In the genomic region with DNA sequence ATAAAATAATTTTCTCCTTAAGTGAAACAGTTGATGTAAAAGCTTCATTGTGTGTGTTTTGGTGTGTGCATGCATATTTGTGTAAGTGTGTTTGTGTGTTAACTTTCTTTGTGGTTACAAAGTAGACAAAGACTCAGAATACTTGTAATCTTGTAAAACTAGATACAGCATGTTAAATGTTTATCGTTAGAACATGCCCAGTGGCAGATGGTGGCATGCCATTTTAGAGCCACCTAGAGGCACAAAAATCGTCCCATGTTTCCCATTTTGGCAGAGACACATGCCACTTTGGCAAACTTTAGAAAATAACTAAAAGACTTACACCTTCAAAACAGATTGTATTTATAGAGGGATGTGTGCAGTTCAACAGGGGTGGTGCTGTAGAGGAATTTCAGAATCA, we compare ENCODE assay signal across 14 cellular contexts.
A peak's percentile ranks its signal among the peaks of the same experiment; 100 is the strongest.
DNase-seq lines count a peak whose midpoint lies in the region; ATAC-seq and TF ChIP-seq lines count a peak whose summit lies in the region.
"Had no signal": no experiment of that assay in that cellular context is flagged by ENCODE, and none has a peak within 500 bp of the region (broad histone marks: within the 10 kb centered on the region; RNA-seq: fewer than 3 reads in every experiment).

No MANE protein-coding gene starts in this region.

- H3K4me3 ChIP-seq in SK-N-SH (ENCODE audit: low read depth in 2 of 2, low read length in 1 of 2) (no peak overlapping the region), hepatocyte (no peak overlapping the region), neuronal stem cell (ENCODE audit: low read length in 2 of 2) (no peak overlapping the region)

- H3K79me2 ChIP-seq in SK-N-SH (ENCODE audit: insufficient read depth) (no peaks in the 10 kb centered on the region), hepatocyte (no peaks in the 10 kb centered on the region)

- H3K9me2 ChIP-seq in SK-N-SH (no peaks in the 10 kb centered on the region), hepatocyte (replicated peaks; ENCODE audit: insufficient read depth) (no peaks in the 10 kb centered on the region)

- H3K36me3 ChIP-seq in SK-N-SH (replicated peaks in 1 of 2; ENCODE audit: control insufficient read depth in 1 of 2, insufficient read depth in 2 of 2, low read length in 1 of 2), result no peaks in the 10 kb centered on the region
- no peaks in the 10 kb centered on the region for H3K36me3 ChIP-seq in hepatocyte (replicated peaks; ENCODE audit: insufficient read depth, low read depth)
- no peaks in the 10 kb centered on the region for H3K36me3 ChIP-seq in neuronal stem cell (replicated peaks in 1 of 2; ENCODE audit: control insufficient read depth in 2 of 2, insufficient read depth in 2 of 2, low read length in 2 of 2)

- 51% methylated on average over 2 of the region's 2 CpGs for WGBS in SK-N-SH (ENCODE audit: low lambda C conversion rate)
- WGBS in hepatocyte (ENCODE audit: low lambda C conversion rate, missing lambda C conversion rate), result 62% methylated on average over 2 of the region's 2 CpGs
- no CpG with 5 or more reads among the region's 2 CpGs for WGBS in neuronal stem cell (ENCODE audit: extremely low coverage in 2 of 2, insufficient read length in 2 of 2, insufficient replicate concordance in 1 of 2), 2 donors

- no peaks in the 10 kb centered on the region for H3K9me3 ChIP-seq in SK-N-SH
- H3K9me3 ChIP-seq in hepatocyte (ENCODE audit: low read depth), result no peaks in the 10 kb centered on the region
- no peaks in the 10 kb centered on the region for H3K9me3 ChIP-seq in neuronal stem cell (replicated peaks in 1 of 2; ENCODE audit: control insufficient read depth in 2 of 2, insufficient read depth in 1 of 2, low read depth in 1 of 2, low read length in 2 of 2)

- H2AK5ac ChIP-seq in neuronal stem cell (ENCODE audit: low read depth, low read length), result no peak overlapping the region

- no peak overlapping the region for H2BK12ac ChIP-seq in neuronal stem cell (ENCODE audit: low read length)

- H3K14ac ChIP-seq in neuronal stem cell (ENCODE audit: low read length), result no peak overlapping the region

- no peak overlapping the region for H2BK120ac ChIP-seq in neuronal stem cell (ENCODE audit: low read depth, low read length)

- H3K23ac ChIP-seq in neuronal stem cell (ENCODE audit: low read depth, low read length, poor library complexity), result no peak overlapping the region

- TF ChIP-seq CTCF in SK-N-SH (IDR thresholded peaks at IDR 0.05) (no peak), LNCAP (IDR thresholded peaks at IDR 0.05) (peak; percentile 50; the same call in 1 of the 2 replicates), hepatocyte (IDR thresholded peaks at IDR 0.05; ENCODE audit: poor library complexity) (peak; percentile 5)

- H3K4ac ChIP-seq in neuronal stem cell (ENCODE audit: low read length), result no peak overlapping the region

- H4K20me1 ChIP-seq in SK-N-SH (ENCODE audit: insufficient read depth), result no peaks in the 10 kb centered on the region
- H4K20me1 ChIP-seq in hepatocyte (ENCODE audit: insufficient read depth, poor library complexity, severe bottlenecking), result no peaks in the 10 kb centered on the region

- no peak overlapping the region for H2BK15ac ChIP-seq in neuronal stem cell (ENCODE audit: low read length)

- H3K9ac ChIP-seq in SK-N-SH (no peak overlapping the region), neuronal stem cell (ENCODE audit: low read depth, low read length, poor library complexity) (no peak overlapping the region)
- H3K9ac ChIP-seq: KMS-11 had no signal

- H3K4me2 ChIP-seq in SK-N-SH (no peak overlapping the region), hepatocyte (no peak overlapping the region), neuronal stem cell (ENCODE audit: insufficient read depth, low read length, poor library complexity, severe bottlenecking) (no peak overlapping the region)
- H3K4me2 ChIP-seq: KMS-11 had no signal

- H3K18ac ChIP-seq in neuronal stem cell (ENCODE audit: low read length), result no peak overlapping the region

- no peak overlapping the region for H2AFZ ChIP-seq in SK-N-SH (ENCODE audit: low read depth)
- H2AFZ ChIP-seq in hepatocyte, result no peak overlapping the region
- H2AFZ ChIP-seq in neuronal stem cell (ENCODE audit: low read length), result no peak overlapping the region

- POLR2A ChIA-PET in SK-N-SH (lab: Yijun Ruan, JAX), result no interaction called here

- no peak overlapping the region for H2BK5ac ChIP-seq in neuronal stem cell (ENCODE audit: low read length)

- H3F3A ChIP-seq in SK-N-SH (replicated peaks; ENCODE audit: insufficient read depth), result no peaks in the 10 kb centered on the region

- no peak for ATAC-seq in SK-N-SH treated with all-trans-retinoic acid at 6 μM for 48 hours
- ATAC-seq in HG03095 (IDR thresholded peaks at IDR 0.05; ENCODE audit: unreplicated experiment), result no peak

- CTCF ChIA-PET in SK-N-SH (lab: Yijun Ruan, JAX), result interaction anchor here (1.0 kb wide), 1 partner anchor 10 kb away, joined by 5 read pairs; no protein-coding TSS in a partner anchor

- DNase-seq in SK-N-SH (no peak), NCI-H526 treated with DMSO at 0.1 percent for 48 hours (lab: John Stamatoyannopoulos, UW) (peak; percentile 8), hepatocyte (ENCODE audit: low spot score) (no peak), NCI-H128 (lab: John Stamatoyannopoulos, UW; ENCODE audit: unreplicated experiment) (no peak), neuronal stem cell (ENCODE audit: low spot score) (no peak)
- DNase-seq: ACHN; CD4-positive, alpha-beta T cell; GOT3; NCI-H1417 treated with DMSO at 0.1 percent for 48 hours; NCI-H2081 had no signal

- no peaks in the 10 kb centered on the region for H3K27me3 ChIP-seq in SK-N-SH (ENCODE audit: insufficient read depth)
- H3K27me3 ChIP-seq in hepatocyte, result no peaks in the 10 kb centered on the region
- no peaks in the 10 kb centered on the region for H3K27me3 ChIP-seq in neuronal stem cell (ENCODE audit: control insufficient read depth in 3 of 3, insufficient read depth in 3 of 3, low read depth in 1 of 3, low read length in 3 of 3)

- no peaks in the 10 kb centered on the region for H3K4me1 ChIP-seq in SK-N-SH (ENCODE audit: control insufficient read depth in 1 of 2, insufficient read depth in 2 of 2, low read depth in 1 of 2, low read length in 1 of 2)
- no peaks in the 10 kb centered on the region for H3K4me1 ChIP-seq in hepatocyte (ENCODE audit: insufficient read depth)
- H3K4me1 ChIP-seq in neuronal stem cell (ENCODE audit: control insufficient read depth in 2 of 2, insufficient read depth in 1 of 2, low read depth in 1 of 2, low read length in 2 of 2), result no peaks in the 10 kb centered on the region

- H3K27ac ChIP-seq in SK-N-SH (ENCODE audit: low read depth in 2 of 2, low read length in 1 of 2), result no peak overlapping the region
- no peak overlapping the region for H3K27ac ChIP-seq in hepatocyte
- H3K27ac ChIP-seq in neuronal stem cell (replicated peaks; ENCODE audit: low read length), result no peak overlapping the region
- H3K27ac ChIP-seq: KMS-11 had no signal

- TF ChIP-seq RAD21 in SK-N-SH (IDR thresholded peaks at IDR 0.05; ENCODE audit: low read length), result peak; percentile 26; the same call in 1 of the 2 replicates

- no peaks in the 10 kb centered on the region for H3K79me1 ChIP-seq in neuronal stem cell (ENCODE audit: low read depth, low read length)

- no peak for TF ChIP-seq EP300 in SK-N-SH (IDR thresholded peaks at IDR 0.05; ENCODE audit: borderline replicate concordance in 1 of 2, low read depth in 1 of 2, low read length in 1 of 2)

- no peak overlapping the region for H4K8ac ChIP-seq in neuronal stem cell (ENCODE audit: low read depth, low read length)

- H4K91ac ChIP-seq in neuronal stem cell (ENCODE audit: low read depth, low read length, poor library complexity), result no peak overlapping the region

TF ChIP-seq in SK-N-SH, 30 proteins besides CTCF, POLR2A, EP300 and RAD21:
- TF ChIP-seq EZH2phosphoT487 (IDR thresholded peaks at IDR 0.05; ENCODE audit: borderline replicate concordance, low read depth) (no peak), ELF1 (IDR thresholded peaks at IDR 0.05) (no peak), FOXJ3 (CRISPR knock-in tag; IDR thresholded peaks at IDR 0.05) (no peak), TAF1 (IDR thresholded peaks at IDR 0.05; ENCODE audit: borderline replicate concordance, low read depth, low read length) (no peak), NFIC (IDR thresholded peaks at IDR 0.05; ENCODE audit: borderline replicate concordance) (no peak), CHD2 (IDR thresholded peaks at IDR 0.05; ENCODE audit: low read length, partially characterized antibody) (no peak)

TF ChIP-seq in SK-N-SH treated with all-trans-retinoic acid at 6 μM for 48 hours, 23 proteins besides CTCF, POLR2A, EP300 and RAD21 (continues in another document):
- TF ChIP-seq ZC3H10 (CRISPR knock-in tag; IDR thresholded peaks at IDR 0.05), result no peak
- TF ChIP-seq PPARA (CRISPR knock-in tag; IDR thresholded peaks at IDR 0.05; ENCODE audit: borderline replicate concordance), result no peak
- no peak for TF ChIP-seq OSR1 (CRISPR knock-in tag; IDR thresholded peaks at IDR 0.05)
- TF ChIP-seq ARNTL (CRISPR knock-in tag; IDR thresholded peaks at IDR 0.05; ENCODE audit: borderline replicate concordance, low read depth), result no peak
- TF ChIP-seq, protein P1, sequence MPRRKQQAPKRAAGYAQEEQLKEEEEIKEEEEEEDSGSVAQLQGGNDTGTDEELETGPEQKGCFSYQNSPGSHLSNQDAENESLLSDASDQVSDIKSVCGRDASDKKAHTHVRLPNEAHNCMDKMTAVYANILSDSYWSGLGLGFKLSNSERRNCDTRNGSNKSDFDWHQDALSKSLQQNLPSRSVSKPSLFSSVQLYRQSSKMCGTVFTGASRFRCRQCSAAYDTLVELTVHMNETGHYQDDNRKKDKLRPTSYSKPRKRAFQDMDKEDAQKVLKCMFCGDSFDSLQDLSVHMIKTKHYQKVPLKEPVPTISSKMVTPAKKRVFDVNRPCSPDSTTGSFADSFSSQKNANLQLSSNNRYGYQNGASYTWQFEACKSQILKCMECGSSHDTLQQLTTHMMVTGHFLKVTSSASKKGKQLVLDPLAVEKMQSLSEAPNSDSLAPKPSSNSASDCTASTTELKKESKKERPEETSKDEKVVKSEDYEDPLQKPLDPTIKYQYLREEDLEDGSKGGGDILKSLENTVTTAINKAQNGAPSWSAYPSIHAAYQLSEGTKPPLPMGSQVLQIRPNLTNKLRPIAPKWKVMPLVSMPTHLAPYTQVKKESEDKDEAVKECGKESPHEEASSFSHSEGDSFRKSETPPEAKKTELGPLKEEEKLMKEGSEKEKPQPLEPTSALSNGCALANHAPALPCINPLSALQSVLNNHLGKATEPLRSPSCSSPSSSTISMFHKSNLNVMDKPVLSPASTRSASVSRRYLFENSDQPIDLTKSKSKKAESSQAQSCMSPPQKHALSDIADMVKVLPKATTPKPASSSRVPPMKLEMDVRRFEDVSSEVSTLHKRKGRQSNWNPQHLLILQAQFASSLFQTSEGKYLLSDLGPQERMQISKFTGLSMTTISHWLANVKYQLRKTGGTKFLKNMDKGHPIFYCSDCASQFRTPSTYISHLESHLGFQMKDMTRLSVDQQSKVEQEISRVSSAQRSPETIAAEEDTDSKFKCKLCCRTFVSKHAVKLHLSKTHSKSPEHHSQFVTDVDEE (CRISPR knock-in tag; IDR thresholded peaks at IDR 0.05), result no peak
- no peak for TF ChIP-seq ZNF565 (CRISPR knock-in tag; conservative IDR thresholded peaks at IDR 0.05; ENCODE audit: low read depth)
- no peak for TF ChIP-seq ZFP30 (CRISPR knock-in tag; IDR thresholded peaks at IDR 0.05)
- no peak for TF ChIP-seq ZNF8 (CRISPR knock-in tag; IDR thresholded peaks at IDR 0.05)
- no peak for TF ChIP-seq TCF4 (CRISPR knock-in tag; IDR thresholded peaks at IDR 0.05; ENCODE audit: borderline replicate concordance)
